ENCODE assay signal across 20 cellular contexts in genomic region chr17:70157151-70157550, GRCh38. TPM values are rescaled to one million over a fixed set of nuclear protein-coding genes. Genes with fewer than 3 reads are reported as not detected.
DNase-seq lines count a peak whose midpoint lies in the region; ATAC-seq and TF ChIP-seq lines count a peak whose summit lies in the region.
"Had no signal": no experiment of that assay in that cellular context is flagged by ENCODE, and none has a peak within 500 bp of the region (broad histone marks: within the 10 kb centered on the region; RNA-seq: fewer than 3 reads in every experiment).

No MANE protein-coding gene starts in this region.

- H3K36me3 Mint-ChIP-seq in glutamatergic neuron (ENCODE audit: unreplicated experiment): no peaks in the 10 kb centered on the region

- H3K27ac Mint-ChIP-seq in glutamatergic neuron (ENCODE audit: unreplicated experiment): peak overlapping the region; percentile 22

- H3K27me3 Mint-ChIP-seq in glutamatergic neuron (ENCODE audit: unreplicated experiment): no peaks in the 10 kb centered on the region

- DNase-seq in glutamatergic neuron: no peak
- peak; percentile 49 for DNase-seq in midbrain (lab: John Stamatoyannopoulos, UW)
- no peak for DNase-seq in DMS53 (lab: John Stamatoyannopoulos, UW)
- DNase-seq: 8988T, ACHN, Calu3, DND-41, IMR-90, KG1, MM.1S, NCI-H2081, NCI-H2227 treated with DMSO at 0.1 percent for 48 hours, NCI-H526 treated with DMSO at 0.1 percent for 48 hours, SHP77 treated with DMSO at 0.1 percent for 48 hours had no signal

- peak overlapping the region; percentile 81 for H3K27ac ChIP-seq in angular gyrus (ENCODE audit: low read depth, low read length)
- H3K27ac ChIP-seq in temporal lobe (ENCODE audit: low read depth, low read length): peak overlapping the region; percentile 66
- H3K27ac ChIP-seq: RWPE1 had no signal

- TF ChIP-seq CTCF in glutamatergic neuron (IDR thresholded peaks at IDR 0.05; ENCODE audit: partially characterized antibody, unreplicated experiment): no peak

- peaks cover 11% of the 10 kb centered on the region for H3K4me1 Mint-ChIP-seq in glutamatergic neuron (ENCODE audit: low read depth, unreplicated experiment)

- no peak overlapping the region for H3K4me3 Mint-ChIP-seq in glutamatergic neuron (ENCODE audit: unreplicated experiment)

- H3K9me3 Mint-ChIP-seq in glutamatergic neuron (ENCODE audit: unreplicated experiment): no peaks in the 10 kb centered on the region

- ATAC-seq in GM21515 (IDR thresholded peaks at IDR 0.05; ENCODE audit: unreplicated experiment): no peak
- no peak for ATAC-seq in SK-N-SH treated with all-trans-retinoic acid at 6 μM for 48 hours
- ATAC-seq: Panc1 had no signal

TF ChIP-seq in SK-N-SH treated with all-trans-retinoic acid at 6 μM for 48 hours, 23 proteins besides CTCF, POLR2A, EP300 and RAD21:
- no peak for TF ChIP-seq CREB5 (CRISPR knock-in tag; IDR thresholded peaks at IDR 0.05; ENCODE audit: low read depth)
- no peak for TF ChIP-seq TSHZ2 (CRISPR knock-in tag; IDR thresholded peaks at IDR 0.05)
- no peak for TF ChIP-seq CSRNP3 (CRISPR knock-in tag; IDR thresholded peaks at IDR 0.05)
- TF ChIP-seq ZC3H10 (CRISPR knock-in tag; IDR thresholded peaks at IDR 0.05): no peak
- no peak for TF ChIP-seq TCF4 (CRISPR knock-in tag; IDR thresholded peaks at IDR 0.05; ENCODE audit: borderline replicate concordance)
- TF ChIP-seq ESRRG (CRISPR knock-in tag; IDR thresholded peaks at IDR 0.05): no peak
- no peak for TF ChIP-seq RARB (CRISPR knock-in tag; IDR thresholded peaks at IDR 0.05)
- no peak for TF ChIP-seq CSDC2 (CRISPR knock-in tag; IDR thresholded peaks at IDR 0.05)
- TF ChIP-seq PPARA (CRISPR knock-in tag; IDR thresholded peaks at IDR 0.05; ENCODE audit: borderline replicate concordance): no peak
- TF ChIP-seq ZNF565 (CRISPR knock-in tag; conservative IDR thresholded peaks at IDR 0.05; ENCODE audit: low read depth): no peak
- TF ChIP-seq TOX (CRISPR knock-in tag; IDR thresholded peaks at IDR 0.05; ENCODE audit: borderline replicate concordance): no peak
- no peak for TF ChIP-seq BACH2 (CRISPR knock-in tag; IDR thresholded peaks at IDR 0.05; ENCODE audit: borderline replicate concordance)
- no peak for TF ChIP-seq GLIS3 (CRISPR knock-in tag; IDR thresholded peaks at IDR 0.05)

RNA-seq across cellular contexts. Expression of gene KCNJ2, which starts 12.2 kb away (rescaled TPM):
- total RNA-seq in glutamatergic neuron (ENCODE audit: unreplicated experiment): 1.3 TPM
- total RNA-seq in temporal lobe: 5.2 TPM
- total RNA-seq: Calu3 had no signal
